Comparison of ENCODE assay signal across 9 cellular contexts in the genomic region with DNA sequence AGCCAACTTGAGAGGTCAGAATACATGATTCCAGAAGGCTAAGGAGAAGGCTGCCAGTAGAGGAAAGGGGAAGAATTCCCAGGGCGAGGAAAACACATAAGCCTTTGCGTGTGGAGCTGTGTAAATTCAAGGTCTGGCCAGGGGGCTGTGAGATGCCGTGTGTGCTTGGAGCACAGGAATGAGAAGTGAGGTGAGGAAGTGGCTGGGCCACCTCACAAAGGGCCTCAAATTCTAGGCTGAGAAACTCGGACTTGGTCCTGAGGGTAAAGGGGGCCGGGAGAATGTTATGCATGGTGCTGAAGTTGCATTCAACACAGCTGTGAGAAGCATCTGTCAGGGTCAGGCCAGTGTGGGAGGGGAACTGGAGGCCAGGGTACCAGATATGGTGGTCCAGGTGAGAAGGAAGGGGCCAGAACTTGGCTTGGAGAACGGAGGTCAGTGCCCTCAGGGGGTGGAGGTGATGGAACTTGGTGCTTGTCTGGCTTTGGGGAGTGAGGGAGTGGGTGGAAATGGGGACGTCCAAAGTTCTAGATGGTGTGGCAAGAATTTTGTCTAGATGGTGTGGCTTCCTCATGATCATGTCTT. TPM values are rescaled to one million over a fixed set of nuclear protein-coding genes. Genes with fewer than 3 reads are reported as not detected.
DNase-seq lines count a peak whose midpoint lies in the region; FAIRE-seq and TF ChIP-seq lines count a peak whose summit lies in the region.
"Had no signal": no experiment of that assay in that cellular context is flagged by ENCODE, and none has a peak within 500 bp of the region (broad histone marks: within the 10 kb centered on the region; RNA-seq: fewer than 3 reads in every experiment).

No MANE protein-coding gene starts in this region.

- peaks cover 61% of the 10 kb centered on the region for H3K4me1 Mint-ChIP-seq in activated naive CD4-positive, alpha-beta T cell treated with anti-CD3 and anti-CD28 coated beads, Interleukin-2, amount 50 U/mL, for 24 hours

- H3K27me3 Mint-ChIP-seq in activated naive CD4-positive, alpha-beta T cell treated with anti-CD3 and anti-CD28 coated beads, Interleukin-2, amount 50 U/mL, for 24 hours, result no peaks in the 10 kb centered on the region

- H3K36me3 Mint-ChIP-seq in activated naive CD4-positive, alpha-beta T cell treated with anti-CD3 and anti-CD28 coated beads, Interleukin-2, amount 50 U/mL, for 24 hours, result peaks cover 15% of the 10 kb centered on the region

- H3K36me3 ChIP-seq in bronchial epithelial cell (ENCODE audit: control insufficient read depth, insufficient read depth, low read length), result no peaks in the 10 kb centered on the region
- H3K36me3 ChIP-seq in mesodermal cell (ENCODE audit: control insufficient read depth, insufficient read depth, low read length), result peaks cover 19% of the 10 kb centered on the region
- H3K36me3 ChIP-seq in uterus, result no peaks in the 10 kb centered on the region

- H3K4me3 Mint-ChIP-seq in activated naive CD4-positive, alpha-beta T cell treated with anti-CD3 and anti-CD28 coated beads, Interleukin-2, amount 50 U/mL, for 24 hours, result peak overlapping the region; percentile 96

- no peak for DNase-seq in activated naive CD4-positive, alpha-beta T cell (lab: John Stamatoyannopoulos, UW)
- DNase-seq in bronchial epithelial cell (ENCODE audit: low read depth), result no peak
- DNase-seq in uterus, result no peak
- DNase-seq in NCI-H748 treated with DMSO at 0.1 percent for 48 hours (lab: John Stamatoyannopoulos, UW), result no peak
- DNase-seq in NCI-H187 treated with DMSO at 0.1 percent for 48 hours (lab: John Stamatoyannopoulos, UW), result no peak
- DNase-seq in cortex of kidney (lab: John Stamatoyannopoulos, UW), result no peak

- peaks cover 10% of the 10 kb centered on the region for H3K4me1 ChIP-seq in mesodermal cell (ENCODE audit: control insufficient read depth, insufficient read depth, low read length, poor library complexity, severe bottlenecking)
- peaks cover 0 to 30% of the 10 kb centered on the region in 2 donors for H3K4me1 ChIP-seq in uterus

- 85% methylated on average over 6 to 7 of the region's 7 CpGs for WGBS in mesodermal cell (ENCODE audit: insufficient coverage in 2 of 2), 2 experiments

- peak overlapping the region; percentile 100 for H3K27ac Mint-ChIP-seq in activated naive CD4-positive, alpha-beta T cell treated with anti-CD3 and anti-CD28 coated beads, Interleukin-2, amount 50 U/mL, for 24 hours

- no peaks in the 10 kb centered on the region for H3K9me3 Mint-ChIP-seq in activated naive CD4-positive, alpha-beta T cell treated with anti-CD3 and anti-CD28 coated beads, Interleukin-2, amount 50 U/mL, for 24 hours

- H3K9me3 ChIP-seq in mesodermal cell (ENCODE audit: control insufficient read depth, low read length), result no peaks in the 10 kb centered on the region
- no peaks in the 10 kb centered on the region for H3K9me3 ChIP-seq in uterus

- H3K27me3 ChIP-seq in bronchial epithelial cell (ENCODE audit: control insufficient read depth, insufficient read depth, low read length), result no peaks in the 10 kb centered on the region
- H3K27me3 ChIP-seq in uterus, result no peaks in the 10 kb centered on the region

- TF ChIP-seq POLR2A in uterus (IDR thresholded peaks at IDR 0.05), result no peak

- intact Hi-C loops in uterus (cut with DNase I; ENCODE audit: low total_unique reads), result no loop called here

- H3K4me3 ChIP-seq in bronchial epithelial cell (ENCODE audit: low read depth, low read length) (peak overlapping the region; percentile 55), mesodermal cell (ENCODE audit: extremely low read depth, insufficient read depth, low read length, poor library complexity, severe bottlenecking) (peak overlapping the region; percentile 93), uterus (peak overlapping the region; percentile 88 to 91)

- TF ChIP-seq CTCF in bronchial epithelial cell (IDR thresholded peaks at IDR 0.05; ENCODE audit: insufficient read depth, low read length, severe bottlenecking) (no peak), uterus (IDR thresholded peaks at IDR 0.05) (no peak)

- H3K27ac ChIP-seq in mesodermal cell (ENCODE audit: low read depth, low read length, severe bottlenecking), result no peak overlapping the region
- peak overlapping the region; percentile 88 to 98 for H3K27ac ChIP-seq in uterus

- FAIRE-seq in bronchial epithelial cell (lab: Jason Lieb, UNC), result no peak
- FAIRE-seq: colon had no signal

RNA-seq across cellular contexts. Expression of a gene that starts 4.9 kb away (rescaled TPM):
- 2.4 and 2.7 TPM in 2 replicates for total RNA-seq in bronchial epithelial cell
- polyA plus RNA-seq in mesodermal cell (2013, experiment 1 of 2), result 37.5 TPM
- 29.0 TPM for polyA plus RNA-seq in mesodermal cell (2013, experiment 2 of 2)
- 10 to 100 TPM in 3 of 4 donors, 1 to 10 TPM in 1; 4.8 to 69.8 (median 19.1) TPM for total RNA-seq in uterus

RNA-seq across cellular contexts. Expression of a gene that starts 7.5 kb away (rescaled TPM):
- 9.6 and 19.2 TPM in 2 replicates for total RNA-seq in bronchial epithelial cell
- polyA plus RNA-seq in mesodermal cell (2013, experiment 1 of 2), result 55.6 TPM
- polyA plus RNA-seq in mesodermal cell (2013, experiment 2 of 2), result 47.0 TPM
- 10 to 100 TPM in 3 of 4 donors, 1 to 10 TPM in 1; 2.8 to 30.3 (median 12.8) TPM for total RNA-seq in uterus

RNA-seq across cellular contexts. Expression of a gene that starts 11.6 kb away (rescaled TPM):
- total RNA-seq in bronchial epithelial cell, result 5.0 and 5.1 TPM in 2 replicates
- polyA plus RNA-seq in mesodermal cell (2013, experiment 1 of 2), result 7.0 TPM
- polyA plus RNA-seq in mesodermal cell (2013, experiment 2 of 2), result 5.4 TPM
- 1 to 10 TPM; 4.1 to 9.6 (median 7.4) TPM for total RNA-seq in uterus

RNA-seq across cellular contexts. Expression of a gene that starts 12.1 kb away (rescaled TPM):
- 2.6 and 2.9 TPM in 2 replicates for total RNA-seq in bronchial epithelial cell
- 16.0 TPM for polyA plus RNA-seq in mesodermal cell (2013, experiment 1 of 2)
- 13.4 TPM for polyA plus RNA-seq in mesodermal cell (2013, experiment 2 of 2)
- 10 to 100 TPM in 1 of 4 donors, 1 to 10 TPM in 3; 2.9 to 25.0 (median 6.7) TPM for total RNA-seq in uterus

RNA-seq across cellular contexts. Expression of a gene that starts 18.9 kb away (rescaled TPM):
- total RNA-seq in bronchial epithelial cell (121 and 140 TPM in 2 replicates), uterus (100 to 1,000 TPM in 1 of 4 donors, 10 to 100 TPM in 2, 1 to 10 TPM in 1; 10.0 to 165 (median 58.1) TPM)
- polyA plus RNA-seq in mesodermal cell (2013, experiment 1 of 2), result 145 TPM
- polyA plus RNA-seq in mesodermal cell (2013, experiment 2 of 2), result 128 TPM
